Comparison of ENCODE assay signal across 8 cellular contexts in the genomic region with DNA sequence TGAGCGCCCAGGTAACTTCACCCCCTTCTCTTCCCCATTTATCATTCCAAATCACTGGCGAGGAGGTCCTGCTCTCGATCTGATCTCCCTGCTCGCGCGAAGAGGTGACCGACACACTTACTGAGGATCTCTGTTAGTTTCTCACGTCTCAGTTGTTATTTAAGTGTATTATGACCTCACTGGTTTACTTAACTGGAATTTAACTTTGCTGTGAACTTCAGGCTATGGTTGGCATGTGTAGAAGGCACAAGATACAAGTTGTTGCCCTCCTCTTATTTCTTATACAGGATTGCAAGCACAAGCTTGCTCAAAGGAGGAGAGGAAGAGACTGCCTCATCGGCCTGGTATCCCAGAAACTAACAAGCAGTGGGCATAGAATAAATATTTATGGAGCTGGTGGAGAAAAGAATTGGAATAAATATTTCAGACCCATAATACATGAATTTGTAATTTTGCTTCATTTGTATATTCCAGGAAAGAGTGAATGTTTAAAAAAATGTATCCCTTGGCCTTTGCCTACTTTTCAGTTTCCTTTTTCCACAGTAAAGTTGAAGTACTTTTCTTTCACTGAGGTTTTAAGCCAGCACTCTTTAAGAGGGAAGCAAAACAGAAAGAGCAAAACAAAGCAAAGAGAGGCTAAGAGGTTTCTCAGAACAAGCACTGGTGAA. TPM values are rescaled to one million over a fixed set of nuclear protein-coding genes. Genes with fewer than 3 reads are reported as not detected.
DNase-seq lines count a peak whose midpoint lies in the region; ATAC-seq and TF ChIP-seq lines count a peak whose summit lies in the region.

No MANE protein-coding gene starts in this region.

- H3K27ac ChIP-seq in GM23338 (ENCODE audit: low read depth): no peak overlapping the region
- peak overlapping the region; percentile 97 for H3K27ac ChIP-seq in RWPE1
- H3K27ac ChIP-seq in esophagus (ENCODE audit: low read depth in 2 of 2, low read length in 1 of 2): peak overlapping the region; percentile 93

- H3K4me1 Mint-ChIP-seq in GM23338: peaks cover 26% of the 10 kb centered on the region

- peak overlapping the region; percentile 84 for H3K4me3 ChIP-seq in GM23338
- peak overlapping the region; percentile 73 to 95 for H3K4me3 ChIP-seq in esophagus (ENCODE audit: low read depth in 1 of 2, low read length in 2 of 2)

- H3K9me3 ChIP-seq in esophagus (ENCODE audit: control insufficient read depth in 2 of 2, insufficient read depth in 1 of 2, low read depth in 1 of 2, low read length in 1 of 2): no peaks in the 10 kb centered on the region

- H3K4me1 ChIP-seq in GM23338 (ENCODE audit: insufficient read depth) (peaks cover 11% of the 10 kb centered on the region), esophagus (ENCODE audit: control insufficient read depth in 2 of 2, insufficient read depth in 2 of 2, low read length in 1 of 2) (no peaks in the 10 kb centered on the region)

- CTCF ChIA-PET in RWPE1 (lab: Yijun Ruan, JAX): interaction anchor here (0.6 to 1.5 kb wide), 4 partner anchors 93 to 190 kb away, joined by 3 to 7 read pairs (median 4); a partner anchor contains a TSS

- peak overlapping the region; percentile 90; the same call in 1 of the 2 replicates for H2AFZ ChIP-seq in GM23338

- H3F3A ChIP-seq in GM23338 (replicated peaks; ENCODE audit: low read depth): no peaks in the 10 kb centered on the region

- 5 to 7% methylated on average over 9 of the region's 9 CpGs for WGBS in esophagus, 2 donors

- DNase-seq in GM23338 (ENCODE audit: low spot score) (peak; percentile 52), RWPE1 (ENCODE audit: low spot score) (no peak), myocyte (ENCODE audit: low read depth) (peak; percentile 50), SW480 (ENCODE audit: low spot score) (no peak), GM19238 (ENCODE audit: insufficient read length, low spot score) (no peak)

- H3K4me3 Mint-ChIP-seq in GM23338: peak overlapping the region; percentile 74

- no peaks in the 10 kb centered on the region for H3K36me3 ChIP-seq in GM23338 (ENCODE audit: insufficient read depth)
- H3K36me3 ChIP-seq in esophagus (ENCODE audit: control insufficient read depth in 2 of 2, insufficient read depth in 2 of 2, low read length in 1 of 2): no peaks in the 10 kb centered on the region

- H4K20me1 ChIP-seq in GM23338 (replicated peaks; ENCODE audit: insufficient read depth): no peaks in the 10 kb centered on the region

- no peak for TF ChIP-seq CTCF in GM23338 (conservative IDR thresholded peaks at IDR 0.05; ENCODE audit: low read depth in 2 of 2)
- no peak for TF ChIP-seq CTCF in RWPE1 (conservative IDR thresholded peaks at IDR 0.05; ENCODE audit: low read depth)

- no peak overlapping the region for H3K27ac Mint-ChIP-seq in GM23338

- no peaks in the 10 kb centered on the region for H3K9me2 ChIP-seq in GM23338 (ENCODE audit: insufficient read depth)

- no peaks in the 10 kb centered on the region for H3K9me3 Mint-ChIP-seq in GM23338

- POLR2A ChIA-PET in RWPE1 (lab: Yijun Ruan, JAX; ENCODE audit: low non-redundant PET): interaction anchor here (0.5 kb wide), 1 partner anchor 19 kb away, joined by 9 read pairs; no protein-coding TSS in a partner anchor

- H3K27me3 ChIP-seq in GM23338 (ENCODE audit: insufficient read depth) (peaks cover 30% of the 10 kb centered on the region), esophagus (ENCODE audit: control insufficient read depth in 1 of 2, insufficient read depth in 2 of 2, low read length in 2 of 2) (no peaks in the 10 kb centered on the region)

- peaks cover 11% of the 10 kb centered on the region for H3K27me3 Mint-ChIP-seq in GM23338 (ENCODE audit: insufficient read depth, low read depth, poor library complexity)

- H3K4me2 ChIP-seq in GM23338: peak overlapping the region; percentile 87

- H3K79me2 ChIP-seq in GM23338 (replicated peaks; ENCODE audit: insufficient read depth): peaks cover 22% of the 10 kb centered on the region; the same call in 1 of the 2 replicates

- ATAC-seq in GM23338 (no peak; the same call in 2 of the 3 replicates), HG02763 (IDR thresholded peaks at IDR 0.05; ENCODE audit: unreplicated experiment) (no peak), GM18861 (IDR thresholded peaks at IDR 0.05; ENCODE audit: unreplicated experiment) (no peak)

- no peaks in the 10 kb centered on the region; the same call in 2 of the 3 replicates for H3K36me3 Mint-ChIP-seq in GM23338 (ENCODE audit: low read depth)

TF ChIP-seq in GM23338, 12 proteins besides CTCF, POLR2A, EP300 and RAD21 (continues in another document):
- TF ChIP-seq, protein P1, sequence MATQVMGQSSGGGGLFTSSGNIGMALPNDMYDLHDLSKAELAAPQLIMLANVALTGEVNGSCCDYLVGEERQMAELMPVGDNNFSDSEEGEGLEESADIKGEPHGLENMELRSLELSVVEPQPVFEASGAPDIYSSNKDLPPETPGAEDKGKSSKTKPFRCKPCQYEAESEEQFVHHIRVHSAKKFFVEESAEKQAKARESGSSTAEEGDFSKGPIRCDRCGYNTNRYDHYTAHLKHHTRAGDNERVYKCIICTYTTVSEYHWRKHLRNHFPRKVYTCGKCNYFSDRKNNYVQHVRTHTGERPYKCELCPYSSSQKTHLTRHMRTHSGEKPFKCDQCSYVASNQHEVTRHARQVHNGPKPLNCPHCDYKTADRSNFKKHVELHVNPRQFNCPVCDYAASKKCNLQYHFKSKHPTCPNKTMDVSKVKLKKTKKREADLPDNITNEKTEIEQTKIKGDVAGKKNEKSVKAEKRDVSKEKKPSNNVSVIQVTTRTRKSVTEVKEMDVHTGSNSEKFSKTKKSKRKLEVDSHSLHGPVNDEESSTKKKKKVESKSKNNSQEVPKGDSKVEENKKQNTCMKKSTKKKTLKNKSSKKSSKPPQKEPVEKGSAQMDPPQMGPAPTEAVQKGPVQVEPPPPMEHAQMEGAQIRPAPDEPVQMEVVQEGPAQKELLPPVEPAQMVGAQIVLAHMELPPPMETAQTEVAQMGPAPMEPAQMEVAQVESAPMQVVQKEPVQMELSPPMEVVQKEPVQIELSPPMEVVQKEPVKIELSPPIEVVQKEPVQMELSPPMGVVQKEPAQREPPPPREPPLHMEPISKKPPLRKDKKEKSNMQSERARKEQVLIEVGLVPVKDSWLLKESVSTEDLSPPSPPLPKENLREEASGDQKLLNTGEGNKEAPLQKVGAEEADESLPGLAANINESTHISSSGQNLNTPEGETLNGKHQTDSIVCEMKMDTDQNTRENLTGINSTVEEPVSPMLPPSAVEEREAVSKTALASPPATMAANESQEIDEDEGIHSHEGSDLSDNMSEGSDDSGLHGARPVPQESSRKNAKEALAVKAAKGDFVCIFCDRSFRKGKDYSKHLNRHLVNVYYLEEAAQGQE (IDR thresholded peaks at IDR 0.05; ENCODE audit: unreplicated experiment): no peak
- TF ChIP-seq CREB1 (CRISPR knock-in tag; IDR thresholded peaks at IDR 0.05; ENCODE audit: low read depth) (no peak), ZNF331 (CRISPR knock-in tag; IDR thresholded peaks at IDR 0.05; ENCODE audit: low read depth) (no peak), POLR2AphosphoS5 (IDR thresholded peaks at IDR 0.05; ENCODE audit: low read depth) (no peak), EZH2phosphoT487 (IDR thresholded peaks at IDR 0.05; ENCODE audit: unreplicated experiment) (no peak)
- TF ChIP-seq, protein P2, sequence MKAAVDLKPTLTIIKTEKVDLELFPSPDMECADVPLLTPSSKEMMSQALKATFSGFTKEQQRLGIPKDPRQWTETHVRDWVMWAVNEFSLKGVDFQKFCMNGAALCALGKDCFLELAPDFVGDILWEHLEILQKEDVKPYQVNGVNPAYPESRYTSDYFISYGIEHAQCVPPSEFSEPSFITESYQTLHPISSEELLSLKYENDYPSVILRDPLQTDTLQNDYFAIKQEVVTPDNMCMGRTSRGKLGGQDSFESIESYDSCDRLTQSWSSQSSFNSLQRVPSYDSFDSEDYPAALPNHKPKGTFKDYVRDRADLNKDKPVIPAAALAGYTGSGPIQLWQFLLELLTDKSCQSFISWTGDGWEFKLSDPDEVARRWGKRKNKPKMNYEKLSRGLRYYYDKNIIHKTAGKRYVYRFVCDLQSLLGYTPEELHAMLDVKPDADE (IDR thresholded peaks at IDR 0.05): no peak

RNA-seq across cellular contexts. Expression of a gene that starts 1.3 kb away (rescaled TPM):
- total RNA-seq in GM23338 (2014; rRNA removed; shearing (Covaris generic)): 4.0 and 6.2 TPM in 2 replicates
- polyA plus RNA-seq in GM23338 (2016; fragmentation: Nextera tagmentation; extraction: Ambion mirVana) (1.5 and 1.7 TPM in 2 replicates), esophagus (1 to 10 TPM; 3.4 to 6.5 TPM)
- 31.3 and 34.2 TPM in 2 replicates for total RNA-seq in myocyte
- 15.6 TPM for polyA plus RNA-seq in myocyte (2012)

Comparison
In these comparisons a context has a peak if more than half of its experiments do, and no peak if none do; other contexts are left out.
1. DNase-seq: peak in GM23338 (single experiment) and myocyte (single experiment); none in RWPE1 (single experiment), SW480 (single experiment) and GM19238 (single experiment).